1 cellular context compared by ENCODE assay signal in genomic region chr16:3106205-3106928, GRCh38.
TF ChIP-seq lines count a peak whose summit lies in the region.

No MANE protein-coding gene starts in this region.

TF ChIP-seq in WTC11, 78 proteins besides CTCF, POLR2A, EP300 and RAD21 (continued from another document and continues in another):
- no peak for TF ChIP-seq PRDM15 (CRISPR knock-in tag; IDR thresholded peaks at IDR 0.05)
- no peak for TF ChIP-seq ZNF317 (CRISPR knock-in tag; IDR thresholded peaks at IDR 0.05; ENCODE audit: borderline replicate concordance, low read depth)
- TF ChIP-seq TCF7 (CRISPR knock-in tag; IDR thresholded peaks at IDR 0.05; ENCODE audit: low read depth) = no peak
- TF ChIP-seq ERG (CRISPR knock-in tag; IDR thresholded peaks at IDR 0.05) = no peak
- no peak for TF ChIP-seq AFF4 (CRISPR knock-in tag; IDR thresholded peaks at IDR 0.05; ENCODE audit: borderline replicate concordance)
- no peak for TF ChIP-seq CREM (CRISPR knock-in tag; IDR thresholded peaks at IDR 0.05)
- no peak for TF ChIP-seq PREB (CRISPR knock-in tag; IDR thresholded peaks at IDR 0.05; ENCODE audit: borderline replicate concordance)
- no peak for TF ChIP-seq CDX4 (CRISPR knock-in tag; IDR thresholded peaks at IDR 0.05; ENCODE audit: borderline replicate concordance)
- peak; percentile 95 for TF ChIP-seq ETV6 (CRISPR knock-in tag; IDR thresholded peaks at IDR 0.05)
- TF ChIP-seq ZNF138 (CRISPR knock-in tag; conservative IDR thresholded peaks at IDR 0.05) = no peak
- no peak for TF ChIP-seq ZNF671 (CRISPR knock-in tag; IDR thresholded peaks at IDR 0.05)
- TF ChIP-seq ZMAT4 (CRISPR knock-in tag; IDR thresholded peaks at IDR 0.05) = no peak
- TF ChIP-seq IRF1 (CRISPR knock-in tag; IDR thresholded peaks at IDR 0.05) = no peak
- no peak for TF ChIP-seq ZNF396 (CRISPR knock-in tag; IDR thresholded peaks at IDR 0.05; ENCODE audit: borderline replicate concordance)
- TF ChIP-seq FOXJ3 (CRISPR knock-in tag; IDR thresholded peaks at IDR 0.05; ENCODE audit: borderline replicate concordance) = no peak
- no peak for TF ChIP-seq GRHL2 (CRISPR knock-in tag; IDR thresholded peaks at IDR 0.05; ENCODE audit: insufficient replicate concordance, severe bottlenecking)
- TF ChIP-seq MXD4 (CRISPR knock-in tag; IDR thresholded peaks at IDR 0.05; ENCODE audit: borderline replicate concordance) = no peak
- TF ChIP-seq ZNF423 (CRISPR knock-in tag; IDR thresholded peaks at IDR 0.05) = no peak
- no peak for TF ChIP-seq ELF4 (CRISPR knock-in tag; IDR thresholded peaks at IDR 0.05; ENCODE audit: low read depth)
- TF ChIP-seq NFYB (CRISPR knock-in tag; conservative IDR thresholded peaks at IDR 0.05; ENCODE audit: low read depth) = no peak
- TF ChIP-seq JUN (CRISPR knock-in tag; IDR thresholded peaks at IDR 0.05) = no peak
- no peak for TF ChIP-seq SOX15 (CRISPR knock-in tag; IDR thresholded peaks at IDR 0.05)
- peak; percentile 82 for TF ChIP-seq FOXK1 (CRISPR knock-in tag; IDR thresholded peaks at IDR 0.05)
- TF ChIP-seq RORB (CRISPR knock-in tag; IDR thresholded peaks at IDR 0.05) = no peak
- no peak for TF ChIP-seq ZNF232 (CRISPR knock-in tag; IDR thresholded peaks at IDR 0.05)
- no peak for TF ChIP-seq ZBTB21 (CRISPR knock-in tag; IDR thresholded peaks at IDR 0.05; ENCODE audit: borderline replicate concordance)
- peak; percentile 91 for TF ChIP-seq GABPB1 (CRISPR knock-in tag; IDR thresholded peaks at IDR 0.05)
- TF ChIP-seq MAX (CRISPR knock-in tag; IDR thresholded peaks at IDR 0.05) = peak; percentile 71; the same call in 1 of the 2 replicates
- no peak for TF ChIP-seq IRF2 (CRISPR knock-in tag; IDR thresholded peaks at IDR 0.05; ENCODE audit: borderline replicate concordance, low read depth)
- TF ChIP-seq AR (CRISPR knock-in tag; IDR thresholded peaks at IDR 0.05) = no peak
- no peak for TF ChIP-seq ATF2 (CRISPR knock-in tag; IDR thresholded peaks at IDR 0.05; ENCODE audit: borderline replicate concordance, low read depth)
- peak; percentile 58; the same call in 1 of the 2 replicates for TF ChIP-seq E2F5 (CRISPR knock-in tag; IDR thresholded peaks at IDR 0.05)
- TF ChIP-seq NFE2L1 (CRISPR knock-in tag; IDR thresholded peaks at IDR 0.05) = no peak
- TF ChIP-seq CBFB (CRISPR knock-in tag; IDR thresholded peaks at IDR 0.05; ENCODE audit: low read depth) = no peak
- TF ChIP-seq E2F1 (CRISPR knock-in tag; IDR thresholded peaks at IDR 0.05) = no peak
- TF ChIP-seq CREB1 (CRISPR knock-in tag; IDR thresholded peaks at IDR 0.05) = no peak
- TF ChIP-seq HMGA2 (CRISPR knock-in tag; IDR thresholded peaks at IDR 0.05) = no peak
- TF ChIP-seq ZNF416 (CRISPR knock-in tag; IDR thresholded peaks at IDR 0.05) = no peak
- TF ChIP-seq ZNF512 (CRISPR knock-in tag; IDR thresholded peaks at IDR 0.05; ENCODE audit: borderline replicate concordance) = no peak
- TF ChIP-seq MYBL2 (CRISPR knock-in tag; IDR thresholded peaks at IDR 0.05) = no peak
